ENCODE assay signal across 8 cellular contexts in genomic region chr1:32465541-32466002, GRCh38. TPM values are rescaled to one million over a fixed set of nuclear protein-coding genes. Genes with fewer than 3 reads are reported as not detected.
DNase-seq lines count a peak whose midpoint lies in the region; ATAC-seq and TF ChIP-seq lines count a peak whose summit lies in the region.

No MANE protein-coding gene starts in this region.

- ATAC-seq in naive thymus-derived CD8-positive, alpha-beta T cell, result no peak
- ATAC-seq in GM18870 (IDR thresholded peaks at IDR 0.05; ENCODE audit: unreplicated experiment), result no peak

- peak overlapping the region; percentile 54 to 88 (median 83) for H3K4me3 Mint-ChIP-seq in naive thymus-derived CD8-positive, alpha-beta T cell

- H3K4me1 Mint-ChIP-seq in naive thymus-derived CD8-positive, alpha-beta T cell, result peaks cover 13 to 19% (median 16%) of the 10 kb centered on the region in 4 donors

- no peak for TF ChIP-seq CTCF in HFF-Myc (IDR thresholded peaks at IDR 0.05; ENCODE audit: low read depth, low read length, missing control alignments)
- TF ChIP-seq CTCF in cardiac fibroblast (IDR thresholded peaks at IDR 0.05; ENCODE audit: low read depth, low read length), result no peak

- H3K9me3 Mint-ChIP-seq in naive thymus-derived CD8-positive, alpha-beta T cell, result peaks cover 0 to 7% (median 0%) of the 10 kb centered on the region in 9 donors

- peaks cover 33 to 61% (median 50%) of the 10 kb centered on the region in 5 donors for H3K27me3 Mint-ChIP-seq in naive thymus-derived CD8-positive, alpha-beta T cell

- no peak overlapping the region for H3K27ac Mint-ChIP-seq in naive thymus-derived CD8-positive, alpha-beta T cell

- peak overlapping the region; percentile 43 for H3K4me3 ChIP-seq in HFF-Myc (replicated peaks; ENCODE audit: low read depth, low read length)
- H3K4me3 ChIP-seq in cardiac fibroblast (replicated peaks in 1 of 2; ENCODE audit: low read depth in 2 of 2, low read length in 2 of 2), result peak overlapping the region; percentile 35 to 59

- POLR2A ChIA-PET in naive thymus-derived CD8-positive, alpha-beta T cell (lab: Charles Lee), result no interaction called here

- in situ Hi-C loops in ACHN (cut with HindIII; ENCODE audit: low pct_ligation_motif_present, low pct_unique_long_range_greater_than_20kb, low sequenced_read_pairs), result no loop called here

- H3K36me3 Mint-ChIP-seq in naive thymus-derived CD8-positive, alpha-beta T cell, result no peaks in the 10 kb centered on the region

- DNase-seq in CD1c-positive myeloid dendritic cell (ENCODE audit: extremely low spot score), result peak; percentile 41
- no peak for DNase-seq in HFF-Myc (ENCODE audit: extremely low read depth, low read depth)
- no peak for DNase-seq in cardiac fibroblast (ENCODE audit: low read depth in 2 of 2)
- no peak for DNase-seq in naive thymus-derived CD8-positive, alpha-beta T cell
- DNase-seq in dermis blood vessel endothelial cell, result no peak
- DNase-seq in ACHN, result no peak
- no peak for DNase-seq in C1 segment of cervical spinal cord (lab: John Stamatoyannopoulos, UW)

RNA-seq across cellular contexts. Expression of gene ZBTB8B, which starts 0.7 kb away (rescaled TPM):
- total RNA-seq in naive thymus-derived CD8-positive, alpha-beta T cell, result not detected
- not detected for polyA plus RNA-seq in naive thymus-derived CD8-positive, alpha-beta T cell
- under 0.01 TPM in 2 replicates for total RNA-seq in dermis blood vessel endothelial cell
